Comparison of ENCODE assay signal across 17 cellular contexts in the genomic region with DNA sequence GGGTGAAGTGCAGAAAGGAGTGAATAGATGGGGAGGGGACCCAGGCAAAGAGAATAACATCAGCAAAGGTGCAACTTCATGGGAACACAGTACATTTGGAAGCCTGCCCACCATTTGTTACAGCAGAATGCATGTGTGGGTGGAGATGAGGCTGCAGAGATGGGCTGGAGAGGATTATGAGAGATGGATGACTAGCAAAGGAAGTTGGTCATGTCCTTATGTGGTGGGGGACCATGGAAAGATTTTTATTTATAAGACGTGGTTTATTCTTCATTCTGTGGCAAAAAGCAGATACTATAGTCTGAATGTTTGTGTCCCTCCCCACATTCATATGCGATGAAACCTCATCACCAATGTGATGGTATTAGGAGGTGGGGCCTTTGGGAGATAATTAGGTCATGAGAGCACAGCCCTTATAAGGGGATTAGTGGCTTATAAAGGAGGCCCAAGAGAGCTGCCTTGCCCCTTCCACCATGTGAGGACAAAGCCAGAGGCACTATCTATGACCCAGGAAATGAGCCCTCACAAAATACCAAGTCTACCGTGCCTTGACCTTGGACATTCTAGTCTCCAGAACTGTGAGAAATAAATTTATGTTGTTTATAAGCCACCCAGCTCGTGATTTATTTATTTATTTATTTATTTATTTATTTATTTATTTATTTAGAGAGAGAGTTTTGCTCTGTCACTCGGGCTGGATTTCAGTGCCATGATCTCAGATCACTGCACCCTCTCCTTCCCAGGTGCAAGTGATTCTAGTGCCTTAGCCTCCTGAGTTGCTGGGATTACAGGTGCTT.
DNase-seq lines count a peak whose midpoint lies in the region; ATAC-seq, FAIRE-seq and TF ChIP-seq lines count a peak whose summit lies in the region.
"Had no signal": no experiment of that assay in that cellular context is flagged by ENCODE, and none has a peak within 500 bp of the region (broad histone marks: within the 10 kb centered on the region; RNA-seq: fewer than 3 reads in every experiment).

No MANE protein-coding gene starts in this region.

- H3K27ac Mint-ChIP-seq in activated naive CD4-positive, alpha-beta T cell treated with anti-CD3 and anti-CD28 coated beads, Interleukin-2, amount 50 U/mL, for 72 hours = no peak overlapping the region
- H3K27ac Mint-ChIP-seq: H9; stimulated activated memory B cell treated with anti-CD40 and anti-IgM and Interleukin-4, amounts not matched to agents 10 μg/mL and 1 μg/mL and 100 μg/mL, for 72 hours had no signal

- peaks cover 0 to 3% of the 10 kb centered on the region in 2 donors for H3K9me3 Mint-ChIP-seq in activated naive CD4-positive, alpha-beta T cell treated with anti-CD3 and anti-CD28 coated beads, Interleukin-2, amount 50 U/mL, for 72 hours
- H3K9me3 Mint-ChIP-seq: H9 had no signal

- DNase-seq in activated naive CD4-positive, alpha-beta T cell treated with anti-CD3 and anti-CD28 coated beads, Interleukin-2, amount 50 U/mL, for 72 hours (ENCODE audit: low spot score in 2 of 2) = no peak
- DNase-seq in activated naive CD4-positive, alpha-beta T cell treated with anti-CD3 and anti-CD28 coated beads, Interleukin-2, amount 50 U/mL, for 16 hours = no peak
- DNase-seq in RCC 7860 (ENCODE audit: low spot score) (peak; percentile 3), fibroblast of the aortic adventitia (ENCODE audit: low read depth) (peak; percentile 47), urothelium cell line (ENCODE audit: low spot score) (peak; percentile 26)
- no peak for DNase-seq in stimulated activated CD4-positive, alpha-beta T cell treated with anti-CD3 and anti-CD28 coated beads, Interleukin-1b, Interleukin-23, amount 100 ng/mL, for 48 hours
- DNase-seq: activated CD4-positive, alpha-beta T cell treated with anti-CD3 and anti-CD28 coated beads, Interleukin-2, amount 50 U/mL, for 48 hours; dorsolateral prefrontal cortex; H9; left ventricle myocardium inferior; naive thymus-derived CD4-positive, alpha-beta T cell; NCI-H2081; SIG-M5; uterus had no signal

- TF ChIP-seq CTCF in fibroblast of the aortic adventitia (IDR thresholded peaks at IDR 0.05; ENCODE audit: insufficient read depth, low read length) = no peak

- H3K4me3 ChIP-seq in fibroblast of the aortic adventitia (ENCODE audit: low read depth, low read length) = no peak overlapping the region
- H3K4me3 ChIP-seq: dorsolateral prefrontal cortex, left ventricle myocardium inferior, uterus had no signal

- FAIRE-seq in RCC 7860 (lab: Jason Lieb, UNC) = no peak
- FAIRE-seq in urothelium cell line (lab: Jason Lieb, UNC) = no peak

- ATAC-seq in activated naive CD4-positive, alpha-beta T cell treated with anti-CD3 and anti-CD28 coated beads, Interleukin-2, amount 50 U/mL, for 72 hours = peak; percentile 20 to 55
- ATAC-seq in HG03520 (IDR thresholded peaks at IDR 0.05; ENCODE audit: unreplicated experiment) (no peak), HG03095 (IDR thresholded peaks at IDR 0.05; ENCODE audit: unreplicated experiment) (no peak)
- ATAC-seq: naive thymus-derived CD4-positive, alpha-beta T cell; stimulated activated memory B cell treated with anti-CD40 and anti-IgM and Interleukin-4, amounts not matched to agents 10 μg/mL and 1 μg/mL and 100 μg/mL, for 72 hours had no signal

- no peaks in the 10 kb centered on the region for H3K36me3 Mint-ChIP-seq in activated naive CD4-positive, alpha-beta T cell treated with anti-CD3 and anti-CD28 coated beads, Interleukin-2, amount 50 U/mL, for 72 hours
- H3K36me3 Mint-ChIP-seq: stimulated activated memory B cell treated with anti-CD40 and anti-IgM and Interleukin-4, amounts not matched to agents 10 μg/mL and 1 μg/mL and 100 μg/mL, for 72 hours had no signal

Comparison
In these comparisons a context has a peak if more than half of its experiments do, and no peak if none do; other contexts are left out.
1. ATAC-seq: peak in activated naive CD4-positive, alpha-beta T cell treated with anti-CD3 and anti-CD28 coated beads, Interleukin-2, amount 50 U/mL, for 72 hours (2 of 2); none in HG03520 (single experiment) and HG03095 (single experiment).
2. DNase-seq: peak in RCC 7860 (single experiment), fibroblast of the aortic adventitia (single experiment) and urothelium cell line (single experiment); none in activated naive CD4-positive, alpha-beta T cell treated with anti-CD3 and anti-CD28 coated beads, Interleukin-2, amount 50 U/mL, for 72 hours (0 of 2), activated naive CD4-positive, alpha-beta T cell treated with anti-CD3 and anti-CD28 coated beads, Interleukin-2, amount 50 U/mL, for 16 hours (single experiment) and stimulated activated CD4-positive, alpha-beta T cell treated with anti-CD3 and anti-CD28 coated beads, Interleukin-1b, Interleukin-23, amount 100 ng/mL, for 48 hours (single experiment).